Comparison of ENCODE assay signal across 7 cellular contexts in the genomic region with DNA sequence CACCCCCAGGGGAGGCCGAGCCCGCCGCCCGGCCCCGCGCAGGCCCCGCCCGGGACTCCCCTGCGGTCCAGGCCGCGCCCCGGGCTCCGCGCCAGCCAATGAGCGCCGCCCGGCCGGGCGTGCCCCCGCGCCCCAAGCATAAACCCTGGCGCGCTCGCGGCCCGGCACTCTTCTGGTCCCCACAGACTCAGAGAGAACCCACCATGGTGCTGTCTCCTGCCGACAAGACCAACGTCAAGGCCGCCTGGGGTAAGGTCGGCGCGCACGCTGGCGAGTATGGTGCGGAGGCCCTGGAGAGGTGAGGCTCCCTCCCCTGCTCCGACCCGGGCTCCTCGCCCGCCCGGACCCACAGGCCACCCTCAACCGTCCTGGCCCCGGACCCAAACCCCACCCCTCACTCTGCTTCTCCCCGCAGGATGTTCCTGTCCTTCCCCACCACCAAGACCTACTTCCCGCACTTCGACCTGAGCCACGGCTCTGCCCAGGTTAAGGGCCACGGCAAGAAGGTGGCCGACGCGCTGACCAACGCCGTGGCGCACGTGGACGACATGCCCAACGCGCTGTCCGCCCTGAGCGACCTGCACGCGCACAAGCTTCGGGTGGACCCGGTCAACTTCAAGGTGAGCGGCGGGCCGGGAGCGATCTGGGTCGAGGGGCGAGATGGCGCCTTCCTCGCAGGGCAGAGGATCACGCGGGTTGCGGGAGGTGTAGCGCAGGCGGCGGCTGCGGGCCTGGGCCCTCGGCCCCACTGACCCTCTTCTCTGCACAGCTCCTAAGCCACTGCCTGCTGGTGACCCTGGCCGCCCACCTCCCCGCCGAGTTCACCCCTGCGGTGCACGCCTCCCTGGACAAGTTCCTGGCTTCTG. TPM values are rescaled to one million over a fixed set of nuclear protein-coding genes. Genes with fewer than 3 reads are reported as not detected.
DNase-seq lines count a peak whose midpoint lies in the region; ATAC-seq and TF ChIP-seq lines count a peak whose summit lies in the region.
"Not testable (repeated sequence)": the region's sequence is repeated elsewhere in the genome, so short reads cannot be mapped to it uniquely, and the experiment has no call there.

A gene (plus strand): TSS at position 167 of the 866 bp plus-strand sequence. CDS start 37 bp downstream, at position 204.

- intact Hi-C loops in IMR-90 (cut with micrococcal nuclease); body of pancreas (cut with DNase I); left lung (cut with DNase I): not testable (repeated sequence)

- not testable (repeated sequence) for H2BK15ac ChIP-seq in IMR-90 (ENCODE audit: low read depth, low read length)

- H3K27me3 ChIP-seq in IMR-90 (ENCODE audit: control insufficient read depth, insufficient read depth, low read length): peaks cover 41% of the 10 kb centered on the region
- peaks cover 4 to 21% of the 10 kb centered on the region in 2 donors for H3K27me3 ChIP-seq in body of pancreas
- peaks cover 55 to 84% of the 10 kb centered on the region in 2 donors for H3K27me3 ChIP-seq in left lung

- not testable (repeated sequence) for H3K27ac Mint-ChIP-seq in activated T-cell treated with anti-CD3 and anti-CD28 coated beads, Interleukin-2, amount 50 U/mL, for 24 hours; glutamatergic neuron (ENCODE audit: unreplicated experiment); natural killer cell treated with Interleukin-12 subunit alpha and Interleukin-12 subunit beta and Interleukin-15 and Interleukin-18, amount 100 ng/mL, for 72 hours; stimulated activated effector memory CD8-positive, alpha-beta T cell treated with anti-CD3 and anti-CD28 coated beads, Interleukin-12 subunit alpha, Interleukin-12 subunit beta, amount 100 ng/mL, for 72 hours

- not testable (repeated sequence) for H2BK20ac ChIP-seq in IMR-90 (ENCODE audit: low read depth, low read length)

- H3K9me3 ChIP-seq in IMR-90 (ENCODE audit: control insufficient read depth, insufficient read depth, low read length); body of pancreas; left lung: not testable (repeated sequence)

- POLR2A ChIA-PET in IMR-90 (lab: Charles Lee; ENCODE audit: unreplicated experiment): not testable (repeated sequence)

- H4K91ac ChIP-seq in IMR-90 (ENCODE audit: insufficient read depth, low read depth, low read length): not testable (repeated sequence)

- not testable (repeated sequence) for H4K8ac ChIP-seq in IMR-90 (ENCODE audit: low read depth in 2 of 2, low read length in 2 of 2)

- not testable (repeated sequence) for H3K79me1 ChIP-seq in IMR-90 (ENCODE audit: low read depth in 1 of 2, low read length in 2 of 2)

- H2BK120ac ChIP-seq in IMR-90 (ENCODE audit: low read depth, low read length): not testable (repeated sequence)

- H3K36me3 Mint-ChIP-seq in activated T-cell treated with anti-CD3 and anti-CD28 coated beads, Interleukin-2, amount 50 U/mL, for 24 hours (ENCODE audit: low read depth); glutamatergic neuron (ENCODE audit: unreplicated experiment); natural killer cell treated with Interleukin-12 subunit alpha and Interleukin-12 subunit beta and Interleukin-15 and Interleukin-18, amount 100 ng/mL, for 72 hours; stimulated activated effector memory CD8-positive, alpha-beta T cell treated with anti-CD3 and anti-CD28 coated beads, Interleukin-12 subunit alpha, Interleukin-12 subunit beta, amount 100 ng/mL, for 72 hours: not testable (repeated sequence)

- TF ChIP-seq POLR2A in IMR-90 (IDR thresholded peaks at IDR 0.05; ENCODE audit: low read depth, low read length); body of pancreas (IDR thresholded peaks at IDR 0.05): not testable (repeated sequence)

- peaks cover 16% of the 10 kb centered on the region for H4K20me1 ChIP-seq in IMR-90 (ENCODE audit: insufficient read depth, low read length)

- not testable (repeated sequence) for BruUV-seq in IMR-90 (replicated peaks; lab: Mats Ljungman, UMichigan)

- H3K18ac ChIP-seq in IMR-90 (ENCODE audit: low read depth, low read length): not testable (repeated sequence)

- H3K9me1 ChIP-seq in IMR-90 (ENCODE audit: insufficient read depth, low read length): not testable (repeated sequence)

- H3K27ac ChIP-seq in IMR-90 (ENCODE audit: insufficient read depth, low read length); body of pancreas; left lung: not testable (repeated sequence)

- not testable (repeated sequence) for H2AK5ac ChIP-seq in IMR-90 (ENCODE audit: low read depth, low read length)

- dilution Hi-C loops in IMR-90 (cut with HindIII; ENCODE audit: low sequenced_read_pairs, unreplicated experiment): not testable (repeated sequence)

- not testable (repeated sequence) for H3K14ac ChIP-seq in IMR-90 (replicated peaks; ENCODE audit: low read depth, low read length)

- H3K27me3 Mint-ChIP-seq in activated T-cell treated with anti-CD3 and anti-CD28 coated beads, Interleukin-2, amount 50 U/mL, for 24 hours: peaks cover 57% of the 10 kb centered on the region
- peaks cover 29% of the 10 kb centered on the region for H3K27me3 Mint-ChIP-seq in glutamatergic neuron (ENCODE audit: unreplicated experiment)
- peaks cover 24 to 27% of the 10 kb centered on the region in 2 donors for H3K27me3 Mint-ChIP-seq in natural killer cell treated with Interleukin-12 subunit alpha and Interleukin-12 subunit beta and Interleukin-15 and Interleukin-18, amount 100 ng/mL, for 72 hours

- H3K4me1 ChIP-seq in IMR-90 (ENCODE audit: control insufficient read depth, insufficient read depth, low read length): not testable (repeated sequence)
- H3K4me1 ChIP-seq in body of pancreas (peaks cover 17% of the 10 kb centered on the region), left lung (peaks cover 13 to 18% of the 10 kb centered on the region in 2 donors)

- not testable (repeated sequence) for H2AFZ ChIP-seq in IMR-90 (replicated peaks; ENCODE audit: low read length, poor library complexity)

- TF ChIP-seq CTCF in IMR-90 (conservative IDR thresholded peaks at IDR 0.05; ENCODE audit: low read depth, low read length); body of pancreas (IDR thresholded peaks at IDR 0.05); glutamatergic neuron (IDR thresholded peaks at IDR 0.05; ENCODE audit: partially characterized antibody, unreplicated experiment); left lung (IDR thresholded peaks at IDR 0.05): not testable (repeated sequence)

- not testable (repeated sequence) for H2BK5ac ChIP-seq in IMR-90 (ENCODE audit: low read depth, low read length, poor library complexity, severe bottlenecking)

- peak within 1 kb of the TSS; percentile 25 for H3K4me3 Mint-ChIP-seq in activated T-cell treated with anti-CD3 and anti-CD28 coated beads, Interleukin-2, amount 50 U/mL, for 24 hours
- H3K4me3 Mint-ChIP-seq in glutamatergic neuron (ENCODE audit: unreplicated experiment): peak within 1 kb of the TSS; percentile 71
- not testable (repeated sequence) for H3K4me3 Mint-ChIP-seq in natural killer cell treated with Interleukin-12 subunit alpha and Interleukin-12 subunit beta and Interleukin-15 and Interleukin-18, amount 100 ng/mL, for 72 hours
- H3K4me3 Mint-ChIP-seq in stimulated activated effector memory CD8-positive, alpha-beta T cell treated with anti-CD3 and anti-CD28 coated beads, Interleukin-12 subunit alpha, Interleukin-12 subunit beta, amount 100 ng/mL, for 72 hours: peak within 1 kb of the TSS; percentile 21

- not testable (repeated sequence) for H3K4me3 ChIP-seq in IMR-90 (ENCODE audit: insufficient read depth, low read depth, low read length); body of pancreas; left lung

- 2% methylated on average over 7 of the region's 84 CpGs; no CpG with 5 or more reads in 1 of the 2 experiments for WGBS in IMR-90 (ENCODE audit: extremely low coverage in 2 of 2, insufficient read length in 1 of 2), 2 experiments
- 2% methylated on average over 24 of the region's 84 CpGs; no CpG with 5 or more reads in 1 of the 2 donors for WGBS in body of pancreas, 2 donors

- not testable (repeated sequence) for H3K9me3 Mint-ChIP-seq in activated T-cell treated with anti-CD3 and anti-CD28 coated beads, Interleukin-2, amount 50 U/mL, for 24 hours; natural killer cell treated with Interleukin-12 subunit alpha and Interleukin-12 subunit beta and Interleukin-15 and Interleukin-18, amount 100 ng/mL, for 72 hours; stimulated activated effector memory CD8-positive, alpha-beta T cell treated with anti-CD3 and anti-CD28 coated beads, Interleukin-12 subunit alpha, Interleukin-12 subunit beta, amount 100 ng/mL, for 72 hours
- peaks cover 14% of the 10 kb centered on the region for H3K9me3 Mint-ChIP-seq in glutamatergic neuron (ENCODE audit: unreplicated experiment)

- not testable (repeated sequence) for H2AK9ac ChIP-seq in IMR-90 (replicated peaks; ENCODE audit: low read depth, low read length, poor library complexity)

- not testable (repeated sequence) for H4K5ac ChIP-seq in IMR-90 (ENCODE audit: low read depth, low read length)

- not testable (repeated sequence) for DNase-seq in IMR-90; activated T-cell treated with anti-CD3 and anti-CD28 coated beads, Interleukin-2, amount 50 U/mL, for 24 hours; body of pancreas; glutamatergic neuron; left lung; natural killer cell treated with Interleukin-12 subunit alpha and Interleukin-12 subunit beta and Interleukin-15 and Interleukin-18, amount 100 ng/mL, for 72 hours (ENCODE audit: low spot score); stimulated activated effector memory CD8-positive, alpha-beta T cell treated with anti-CD3 and anti-CD28 coated beads, Interleukin-12 subunit alpha, Interleukin-12 subunit beta, amount 100 ng/mL, for 72 hours (ENCODE audit: low spot score in 2 of 2)

- not testable (repeated sequence) for TF ChIP-seq RAD21 in IMR-90 (IDR thresholded peaks at IDR 0.05; ENCODE audit: low read length)

- in situ Hi-C loops in IMR-90 (cut with MboI; ENCODE audit: low sequenced_read_pairs): not testable (repeated sequence)

- H3K23ac ChIP-seq in IMR-90 (ENCODE audit: low read depth, low read length): not testable (repeated sequence)

- H3K4ac ChIP-seq in IMR-90 (ENCODE audit: low read depth, low read length): not testable (repeated sequence)

- CTCF ChIA-PET in IMR-90 (lab: Yijun Ruan, JAX): not testable (repeated sequence)

- ATAC-seq in IMR-90 (ENCODE audit: low read depth): 0 out of 2 replicates have a peak, but pooled peaks have one; percentile 3
- peak; percentile 12 for ATAC-seq in body of pancreas
- not testable (repeated sequence) for ATAC-seq in left lung
- ATAC-seq in natural killer cell treated with Interleukin-12 subunit alpha and Interleukin-12 subunit beta and Interleukin-15 and Interleukin-18, amount 100 ng/mL, for 72 hours: peak; percentile 47 to 70
- ATAC-seq in stimulated activated effector memory CD8-positive, alpha-beta T cell treated with anti-CD3 and anti-CD28 coated beads, Interleukin-12 subunit alpha, Interleukin-12 subunit beta, amount 100 ng/mL, for 72 hours: peak; percentile 48

- not testable (repeated sequence) for H3K9ac ChIP-seq in IMR-90 (ENCODE audit: low read depth, low read length)

- H3K56ac ChIP-seq in IMR-90 (ENCODE audit: extremely low read depth, insufficient read depth, low read length): not testable (repeated sequence)

- not testable (repeated sequence) for H3K4me2 ChIP-seq in IMR-90 (ENCODE audit: low read depth, low read length)

- peaks cover 24% of the 10 kb centered on the region for H3K4me1 Mint-ChIP-seq in activated T-cell treated with anti-CD3 and anti-CD28 coated beads, Interleukin-2, amount 50 U/mL, for 24 hours (ENCODE audit: low read depth)
- H3K4me1 Mint-ChIP-seq in glutamatergic neuron (ENCODE audit: low read depth, unreplicated experiment); natural killer cell treated with Interleukin-12 subunit alpha and Interleukin-12 subunit beta and Interleukin-15 and Interleukin-18, amount 100 ng/mL, for 72 hours (ENCODE audit: low read depth in 2 of 2); stimulated activated effector memory CD8-positive, alpha-beta T cell treated with anti-CD3 and anti-CD28 coated beads, Interleukin-12 subunit alpha, Interleukin-12 subunit beta, amount 100 ng/mL, for 72 hours: not testable (repeated sequence)

- not testable (repeated sequence) for H3K36me3 ChIP-seq in IMR-90 (ENCODE audit: control insufficient read depth, insufficient read depth, low read length); body of pancreas (replicated peaks in 1 of 2; ENCODE audit: insufficient read depth in 1 of 2, low read depth in 2 of 2); left lung

RNA-seq across cellular contexts. Expression of the gene that starts here (rescaled TPM):
- total RNA-seq in IMR-90 (2012; rRNA removed): not detected in 2 replicates
- polyA plus RNA-seq in IMR-90 (2012; rRNA removed): 0.21 TPM in 1 of 2 replicates, not detected in the other
- polyA plus RNA-seq in IMR-90 (2012; cell fraction: cytosol; rRNA removed): 1.2 TPM in 1 of 2 replicates, not detected in the other
- not detected in 2 replicates for polyA plus RNA-seq in IMR-90 (2012; cell fraction: nucleus; rRNA removed; ENCODE audit: low replicate concordance)
- not detected for total RNA-seq in body of pancreas
- total RNA-seq in glutamatergic neuron (ENCODE audit: unreplicated experiment): 1.5 TPM
- total RNA-seq in left lung: 100 to 1,000 TPM; 159 to 211 TPM
- total RNA-seq in natural killer cell treated with Interleukin-12 subunit alpha and Interleukin-12 subunit beta and Interleukin-15 and Interleukin-18, amount 100 ng/mL, for 72 hours: 1 to 10 TPM in 1 of 2 donors, not detected in 1; 4.6 TPM

Comparison
In these comparisons a context has a peak if more than half of its experiments do, and no peak if none do; other contexts are left out.
1. Peak in ATAC-seq in body of pancreas; RNA of the gene not detected or under 1 TPM.